In the genomic region with DNA sequence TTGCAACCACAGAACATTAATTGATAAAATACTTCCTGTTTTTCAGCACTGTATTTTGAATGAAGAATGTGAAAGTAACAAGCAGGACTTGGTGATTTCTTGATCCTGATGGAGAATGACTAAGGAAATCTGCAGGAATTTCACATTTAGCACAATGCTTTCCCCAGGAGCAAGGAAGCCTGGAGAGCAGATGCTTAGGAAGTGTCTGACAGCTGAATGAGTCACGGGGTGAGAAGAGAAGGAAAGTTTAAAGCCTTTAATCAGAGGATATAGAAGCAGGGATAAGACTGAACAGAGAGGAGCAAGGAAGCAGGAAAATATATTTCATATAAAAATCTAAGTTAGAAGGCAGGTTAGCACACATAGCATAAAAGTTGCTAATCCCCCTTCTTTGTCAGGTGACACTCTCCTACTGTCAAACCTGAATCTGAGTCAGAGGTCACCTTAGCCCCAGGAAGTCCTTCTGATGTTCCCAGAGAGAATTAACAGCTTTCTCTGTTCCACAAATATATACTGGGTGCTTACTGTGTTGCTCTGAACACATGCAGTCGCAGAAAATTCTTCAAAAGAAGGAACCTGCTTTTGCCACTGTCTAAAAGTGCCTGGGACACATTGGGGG, we compare ENCODE assay signal across 9 cellular contexts. TPM values are rescaled to one million over a fixed set of nuclear protein-coding genes. Genes with fewer than 3 reads are reported as not detected.
DNase-seq lines count a peak whose midpoint lies in the region; ATAC-seq and TF ChIP-seq lines count a peak whose summit lies in the region.
"Had no signal": no experiment of that assay in that cellular context is flagged by ENCODE, and none has a peak within 500 bp of the region (broad histone marks: within the 10 kb centered on the region; RNA-seq: fewer than 3 reads in every experiment).

No MANE protein-coding gene starts in this region.

- intact Hi-C loops in dendritic cell treated with granulocyte-macrophage colony-stimulating factor and Interleukin-4, amounts not matched to agents 40 ng/mL and 50 ng/mL, for 4 days (cut with micrococcal nuclease): no loop called here

- peak overlapping the region; percentile 96 for H2BK120ac ChIP-seq in mesendoderm (ENCODE audit: low read depth, low read length)

- H3K18ac ChIP-seq in mesendoderm (ENCODE audit: low read length): peak overlapping the region; percentile 96

- H4K8ac ChIP-seq in mesendoderm (ENCODE audit: low read depth, low read length): no peak overlapping the region

- no peak overlapping the region for H3K4ac ChIP-seq in mesendoderm (ENCODE audit: low read depth, low read length)

- no peak overlapping the region for H2AK5ac ChIP-seq in mesendoderm (ENCODE audit: low read length)

- H3K23ac ChIP-seq in mesendoderm (ENCODE audit: low read length): no peak overlapping the region

- no peak overlapping the region for H3K27ac Mint-ChIP-seq in dendritic cell treated with granulocyte-macrophage colony-stimulating factor and Interleukin-4, amounts not matched to agents 40 ng/mL and 50 ng/mL, for 4 days

- H3K56ac ChIP-seq in mesendoderm (ENCODE audit: low read length): peak overlapping the region; percentile 56

- H3K27me3 ChIP-seq in BJ (ENCODE audit: control insufficient read depth, insufficient read depth, low read length) (no peaks in the 10 kb centered on the region), MG63 (no peaks in the 10 kb centered on the region), mesendoderm (ENCODE audit: insufficient read depth, low read length, poor library complexity) (no peaks in the 10 kb centered on the region), BE2C (no peaks in the 10 kb centered on the region)

- CTCF ChIA-PET in BJ (lab: Yijun Ruan, JAX): no interaction called here

- no peaks in the 10 kb centered on the region for H3K36me3 Mint-ChIP-seq in dendritic cell treated with granulocyte-macrophage colony-stimulating factor and Interleukin-4, amounts not matched to agents 40 ng/mL and 50 ng/mL, for 4 days (ENCODE audit: low read depth)

- TF ChIP-seq CTCF in BJ (IDR thresholded peaks at IDR 0.05; ENCODE audit: insufficient read depth, low read depth, low read length) (no peak), BE2C (IDR thresholded peaks at IDR 0.05; ENCODE audit: low read depth, low read length) (no peak)

- H3K4me1 ChIP-seq in mesendoderm (ENCODE audit: control insufficient read depth, low read depth, low read length) (peaks cover 15% of the 10 kb centered on the region), BE2C (peaks cover 11% of the 10 kb centered on the region)

- no peak overlapping the region for H3K4me3 ChIP-seq in BJ (ENCODE audit: low read depth, low read length)
- H3K4me3 ChIP-seq in MG63: no peak overlapping the region
- H3K4me3 ChIP-seq in mesendoderm (ENCODE audit: low read length): no peak overlapping the region
- no peak overlapping the region for H3K4me3 ChIP-seq in BE2C (ENCODE audit: low read depth, low read length)

- no peaks in the 10 kb centered on the region for H3K36me3 ChIP-seq in BJ (ENCODE audit: control insufficient read depth, insufficient read depth, low read length)
- H3K36me3 ChIP-seq in MG63: no peaks in the 10 kb centered on the region
- H3K36me3 ChIP-seq in mesendoderm (ENCODE audit: control insufficient read depth, insufficient read depth, low read length): no peaks in the 10 kb centered on the region
- no peaks in the 10 kb centered on the region for H3K36me3 ChIP-seq in BE2C

- no peaks in the 10 kb centered on the region for H3K9me3 ChIP-seq in MG63
- H3K9me3 ChIP-seq in BE2C: no peaks in the 10 kb centered on the region

- no peaks in the 10 kb centered on the region for H3K9me3 Mint-ChIP-seq in dendritic cell treated with granulocyte-macrophage colony-stimulating factor and Interleukin-4, amounts not matched to agents 40 ng/mL and 50 ng/mL, for 4 days

- H2BK15ac ChIP-seq in mesendoderm (replicated peaks; ENCODE audit: low read depth): no peak overlapping the region

- peak overlapping the region; percentile 15 for H3K4me3 Mint-ChIP-seq in dendritic cell treated with granulocyte-macrophage colony-stimulating factor and Interleukin-4, amounts not matched to agents 40 ng/mL and 50 ng/mL, for 4 days

- no peak overlapping the region for H3K4me2 ChIP-seq in mesendoderm (ENCODE audit: low read length)

- DNase-seq in BJ (ENCODE audit: low read depth): peak; percentile 82
- DNase-seq in MG63: peak; percentile 45
- DNase-seq in mesendoderm: peak; percentile 95
- no peak for DNase-seq in BE2C
- DNase-seq in activated T-cell treated with anti-CD3 and anti-CD28 coated beads, Interleukin-2, amount 50 U/mL, for 48 hours: no peak
- no peak for DNase-seq in activated naive CD4-positive, alpha-beta T cell treated with anti-CD3 and anti-CD28 coated beads, Interleukin-2, amount 50 U/mL, for 16 hours

- peak overlapping the region; percentile 82 for H2BK5ac ChIP-seq in mesendoderm (ENCODE audit: low read length)

- peak overlapping the region; percentile 93 for H3K27ac ChIP-seq in mesendoderm (ENCODE audit: low read depth, low read length)

- H3K27me3 Mint-ChIP-seq in dendritic cell treated with granulocyte-macrophage colony-stimulating factor and Interleukin-4, amounts not matched to agents 40 ng/mL and 50 ng/mL, for 4 days: no peaks in the 10 kb centered on the region

- H4K5ac ChIP-seq in mesendoderm (ENCODE audit: low read length): no peak overlapping the region

- peak overlapping the region; percentile 19 for H3K9ac ChIP-seq in mesendoderm (ENCODE audit: low read length)

- H3K79me2 ChIP-seq in mesendoderm (ENCODE audit: control insufficient read depth, insufficient read depth, low read length): no peaks in the 10 kb centered on the region

- H3K4me1 Mint-ChIP-seq in dendritic cell treated with granulocyte-macrophage colony-stimulating factor and Interleukin-4, amounts not matched to agents 40 ng/mL and 50 ng/mL, for 4 days (ENCODE audit: low read depth): peaks cover 8% of the 10 kb centered on the region

- no peak for ATAC-seq in HG03442 (IDR thresholded peaks at IDR 0.05; ENCODE audit: unreplicated experiment)

- H3K79me1 ChIP-seq in mesendoderm (ENCODE audit: low read length): no peaks in the 10 kb centered on the region

- POLR2A ChIA-PET in BJ (lab: Charles Lee): no interaction called here

- no CpG with 5 or more reads among the region's 2 CpGs for WGBS in mesendoderm (ENCODE audit: extremely low coverage, insufficient coverage, low lambda C conversion rate)

RNA-seq across cellular contexts. Expression of a gene that starts 59.7 kb away (rescaled TPM):
- 0.22 and 0.25 TPM in 2 replicates for polyA plus RNA-seq in BJ (2011; rRNA removed)
- 0.28 TPM in 1 of 2 replicates, not detected in the other for polyA minus RNA-seq in BJ (2011; rRNA and poly(A)+ RNA removed)
- total RNA-seq in MG63 (2014; rRNA removed; shearing (Covaris generic); ENCODE audit: low replicate concordance): not detected in 2 replicates
- polyA plus RNA-seq in mesendoderm (2013, experiment 1 of 2): 8.6 TPM
- polyA plus RNA-seq in mesendoderm (2013, experiment 2 of 2): 9.3 TPM
- 0.29 TPM for polyA plus RNA-seq in BE2C (2012; ENCODE audit: insufficient read depth, insufficient read length, low read depth)
- total RNA-seq: activated CD8-positive, alpha-beta memory T cell treated with anti-CD3 and anti-CD28 coated beads for 36 hours had no signal

Comparison
In these comparisons a context has a peak if more than half of its experiments do, and no peak if none do; other contexts are left out.
1. DNase-seq: peak in BJ (single experiment), MG63 (single experiment) and mesendoderm (single experiment); none in BE2C (single experiment), activated T-cell treated with anti-CD3 and anti-CD28 coated beads, Interleukin-2, amount 50 U/mL, for 48 hours (0 of 2) and activated naive CD4-positive, alpha-beta T cell treated with anti-CD3 and anti-CD28 coated beads, Interleukin-2, amount 50 U/mL, for 16 hours (single experiment).